1 cellular context compared by ENCODE assay signal in the genomic region with DNA sequence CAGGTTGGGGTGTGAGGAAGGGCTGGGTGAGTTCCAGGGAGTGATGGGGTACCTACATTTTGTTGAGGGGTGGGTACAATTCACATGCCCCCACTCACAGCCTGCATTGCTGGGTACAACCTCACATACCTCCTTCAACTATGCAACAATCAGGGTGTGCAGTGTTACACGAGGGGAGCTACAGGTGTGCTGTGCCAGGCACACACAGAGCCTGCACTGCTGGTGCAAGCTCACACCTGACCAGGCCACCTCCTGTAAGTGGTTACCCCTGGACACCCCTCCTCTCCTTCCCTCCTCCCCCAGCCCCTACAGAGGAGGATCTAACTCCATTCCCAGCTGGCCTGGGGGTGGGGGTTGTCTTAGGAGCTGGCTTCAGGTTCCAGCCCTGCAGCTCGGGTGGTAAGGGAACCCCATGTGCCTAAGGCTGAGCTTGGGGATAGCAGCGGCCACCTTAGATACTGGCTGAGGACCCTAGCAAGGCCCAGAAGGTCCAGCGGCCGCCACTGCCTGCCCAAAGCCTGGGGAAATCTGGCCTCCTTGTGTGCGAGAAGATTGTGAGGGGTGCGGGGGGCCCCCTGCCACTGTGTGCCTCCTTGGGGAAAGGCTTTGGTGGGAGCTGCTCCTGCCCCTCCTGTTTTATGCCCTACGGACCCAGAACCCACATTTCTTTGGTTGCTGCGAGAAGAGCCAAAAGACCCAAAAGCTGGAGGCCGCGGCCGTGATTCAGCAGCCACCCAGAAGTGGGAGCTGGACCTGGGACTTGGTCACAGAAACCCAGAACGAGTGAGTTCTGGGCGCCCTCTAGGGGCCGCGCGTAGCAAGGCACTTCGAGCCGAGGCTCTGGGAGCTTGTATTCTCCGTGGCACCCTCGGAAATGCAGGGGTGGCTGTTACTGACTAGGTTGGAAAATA.
A peak's percentile ranks its signal among the peaks of the same experiment; 100 is the strongest.
TF ChIP-seq lines count a peak whose summit lies in the region.

No MANE protein-coding gene starts in this region.

TF ChIP-seq in HEK293, 187 proteins besides CTCF, POLR2A, EP300 and RAD21 (continued from another document):
- TF ChIP-seq ZNF654 (tag by site-specific recombination; IDR thresholded peaks at IDR 0.05; ENCODE audit: low read depth): peak; percentile 89
- TF ChIP-seq SP7 (tag by site-specific recombination; IDR thresholded peaks at IDR 0.05): peak; percentile 29; the same call in 1 of the 2 replicates
- no peak for TF ChIP-seq ZNF48 (tag by site-specific recombination; IDR thresholded peaks at IDR 0.05)
- no peak for TF ChIP-seq ZBTB48 (tag by site-specific recombination; IDR thresholded peaks at IDR 0.05)
